ENCODE assay signal across 21 cellular contexts in genomic region chrX:22247169-22247568, GRCh38. TPM values are rescaled to one million over a fixed set of nuclear protein-coding genes. Genes with fewer than 3 reads are reported as not detected.
DNase-seq lines count a peak whose midpoint lies in the region; ATAC-seq and TF ChIP-seq lines count a peak whose summit lies in the region.
"Had no signal": no experiment of that assay in that cellular context is flagged by ENCODE, and none has a peak within 500 bp of the region (broad histone marks: within the 10 kb centered on the region; RNA-seq: fewer than 3 reads in every experiment).

No MANE protein-coding gene starts in this region.

- no peak overlapping the region for H3K4me3 ChIP-seq in cardiac fibroblast (replicated peaks in 1 of 2; ENCODE audit: low read depth in 2 of 2, low read length in 2 of 2)
- H3K4me3 ChIP-seq: colonic mucosa, left ventricle myocardium inferior, sigmoid colon had no signal

- no peak for ATAC-seq in GM18520 (IDR thresholded peaks at IDR 0.05; ENCODE audit: unreplicated experiment)
- no peak for ATAC-seq in stimulated activated effector memory CD8-positive, alpha-beta T cell treated with anti-CD3 and anti-CD28 coated beads, Interleukin-12 subunit alpha, Interleukin-12 subunit beta, amount 100 ng/mL, for 72 hours
- no peak for ATAC-seq in GM21825 (IDR thresholded peaks at IDR 0.05; ENCODE audit: unreplicated experiment)

- H3K27me3 Mint-ChIP-seq in endothelial cell (ENCODE audit: unreplicated experiment) = peaks cover 1% of the 10 kb centered on the region
- H3K27me3 Mint-ChIP-seq: activated CD4-positive, alpha-beta T cell treated with anti-CD3 and anti-CD28 coated beads, Interleukin-2, amount 10 ng/mL, durations not matched to agents 7 days and 5 days; B cell had no signal

- H3K27ac Mint-ChIP-seq in endothelial cell (ENCODE audit: unreplicated experiment) = no peak overlapping the region
- no peak overlapping the region for H3K27ac Mint-ChIP-seq in stimulated activated effector memory CD8-positive, alpha-beta T cell treated with anti-CD3 and anti-CD28 coated beads, Interleukin-12 subunit alpha, Interleukin-12 subunit beta, amount 100 ng/mL, for 72 hours
- H3K27ac Mint-ChIP-seq: activated CD4-positive, alpha-beta T cell treated with anti-CD3 and anti-CD28 coated beads, Interleukin-2, amount 10 ng/mL, durations not matched to agents 7 days and 5 days; B cell had no signal

- DNase-seq in AG08396 (ENCODE audit: low spot score) (peak; percentile 13), M059J (ENCODE audit: low read depth) (peak; percentile 36), cardiac fibroblast (ENCODE audit: low read depth in 2 of 2) (peak; percentile 2 to 28), kidney tubule cell (ENCODE audit: low spot score) (peak; percentile 33), endothelial cell (ENCODE audit: low spot score) (no peak)
- DNase-seq in stimulated activated effector memory CD8-positive, alpha-beta T cell treated with anti-CD3 and anti-CD28 coated beads, Interleukin-12 subunit alpha, Interleukin-12 subunit beta, amount 100 ng/mL, for 72 hours (ENCODE audit: low spot score in 2 of 2) = no peak
- DNase-seq: activated CD4-positive, alpha-beta T cell treated with anti-CD3 and anti-CD28 coated beads, Interleukin-2, amount 10 ng/mL, durations not matched to agents 7 days and 5 days; anterior cingulate cortex; colonic mucosa; GDM1; left ventricle myocardium inferior; NCI-H146; nucleus accumbens; RPMI8226; sigmoid colon; stimulated activated CD4-positive, alpha-beta T cell treated with anti-CD3 and anti-CD28 coated beads, Interleukin-1b, Interleukin-23, amount 100 ng/mL, for 48 hours had no signal

- TF ChIP-seq CTCF in cardiac fibroblast (IDR thresholded peaks at IDR 0.05; ENCODE audit: low read depth, low read length) (no peak), endothelial cell (IDR thresholded peaks at IDR 0.05; ENCODE audit: unreplicated experiment) (no peak)

- H3K9me3 Mint-ChIP-seq in endothelial cell (ENCODE audit: unreplicated experiment) = no peaks in the 10 kb centered on the region
- no peaks in the 10 kb centered on the region for H3K9me3 Mint-ChIP-seq in stimulated activated effector memory CD8-positive, alpha-beta T cell treated with anti-CD3 and anti-CD28 coated beads, Interleukin-12 subunit alpha, Interleukin-12 subunit beta, amount 100 ng/mL, for 72 hours
- H3K9me3 Mint-ChIP-seq: activated CD4-positive, alpha-beta T cell treated with anti-CD3 and anti-CD28 coated beads, Interleukin-2, amount 10 ng/mL, durations not matched to agents 7 days and 5 days had no signal

- H3K4me3 Mint-ChIP-seq in endothelial cell (ENCODE audit: unreplicated experiment) = no peak overlapping the region
- no peak overlapping the region for H3K4me3 Mint-ChIP-seq in stimulated activated effector memory CD8-positive, alpha-beta T cell treated with anti-CD3 and anti-CD28 coated beads, Interleukin-12 subunit alpha, Interleukin-12 subunit beta, amount 100 ng/mL, for 72 hours
- H3K4me3 Mint-ChIP-seq: activated CD4-positive, alpha-beta T cell treated with anti-CD3 and anti-CD28 coated beads, Interleukin-2, amount 10 ng/mL, durations not matched to agents 7 days and 5 days; B cell had no signal

- no peaks in the 10 kb centered on the region for H3K36me3 Mint-ChIP-seq in endothelial cell (ENCODE audit: low read depth, unreplicated experiment)
- H3K36me3 Mint-ChIP-seq in stimulated activated effector memory CD8-positive, alpha-beta T cell treated with anti-CD3 and anti-CD28 coated beads, Interleukin-12 subunit alpha, Interleukin-12 subunit beta, amount 100 ng/mL, for 72 hours = no peaks in the 10 kb centered on the region

- H3K4me1 Mint-ChIP-seq in endothelial cell (ENCODE audit: unreplicated experiment) = no peaks in the 10 kb centered on the region
- H3K4me1 Mint-ChIP-seq in stimulated activated effector memory CD8-positive, alpha-beta T cell treated with anti-CD3 and anti-CD28 coated beads, Interleukin-12 subunit alpha, Interleukin-12 subunit beta, amount 100 ng/mL, for 72 hours = no peaks in the 10 kb centered on the region
- H3K4me1 Mint-ChIP-seq: activated CD4-positive, alpha-beta T cell treated with anti-CD3 and anti-CD28 coated beads, Interleukin-2, amount 10 ng/mL, durations not matched to agents 7 days and 5 days; B cell had no signal

RNA-seq across cellular contexts. Expression of gene CBLL2, which starts 25.5 kb away (rescaled TPM):
- total RNA-seq in M059J (2014; rRNA removed; shearing (Covaris generic)) = not detected in 2 replicates
- not detected for total RNA-seq in endothelial cell (ENCODE audit: unreplicated experiment)
- total RNA-seq: activated CD4-positive, alpha-beta T cell treated with anti-CD3 and anti-CD28 coated beads, Interleukin-2, amount 10 ng/mL, durations not matched to agents 7 days and 5 days; B cell; colonic mucosa; left ventricle myocardium inferior; NCI-H460; sigmoid colon; ureter had no signal

Comparison
In these comparisons a context has a peak if more than half of its experiments do, and no peak if none do; other contexts are left out.
1. DNase-seq: peak in AG08396 (single experiment), M059J (single experiment), cardiac fibroblast (2 of 2) and kidney tubule cell (single experiment); none in endothelial cell (single experiment) and stimulated activated effector memory CD8-positive, alpha-beta T cell treated with anti-CD3 and anti-CD28 coated beads, Interleukin-12 subunit alpha, Interleukin-12 subunit beta, amount 100 ng/mL, for 72 hours (0 of 2).